In genomic region chr12:47650469-47650868, GRCh38 we compare ENCODE assay signal across 12 cellular contexts. TPM values are rescaled to one million over a fixed set of nuclear protein-coding genes. Genes with fewer than 3 reads are reported as not detected.
DNase-seq lines count a peak whose midpoint lies in the region; ATAC-seq and TF ChIP-seq lines count a peak whose summit lies in the region.
"Had no signal": no experiment of that assay in that cellular context is flagged by ENCODE, and none has a peak within 500 bp of the region (broad histone marks: within the 10 kb centered on the region; RNA-seq: fewer than 3 reads in every experiment).

No MANE protein-coding gene starts in this region.

- POLR2A ChIA-PET in PC-3 (lab: Charles Lee; ENCODE audit: unreplicated experiment) = no interaction called here

- H3K4me3 Mint-ChIP-seq in stimulated activated naive CD8-positive, alpha-beta T cell treated with anti-CD3 and anti-CD28 coated beads, Interleukin-15, amount 100 ng/mL, for 72 hours = no peak overlapping the region
- H3K4me3 Mint-ChIP-seq: activated CD8-positive, alpha-beta memory T cell treated with anti-CD3 and anti-CD28 coated beads, Interleukin-2, amount 10 ng/mL, durations not matched to agents 7 days and 5 days had no signal

- H3K4me3 ChIP-seq in PC-3 (ENCODE audit: low read length) = no peak overlapping the region

- H3K27me3 ChIP-seq in PC-3 (ENCODE audit: low read length) = no peaks in the 10 kb centered on the region

- in situ Hi-C loops in GM13976 (cut with MboI; ENCODE audit: low sequenced_read_pairs, unreplicated experiment) = no loop called here

- peak overlapping the region; percentile 79 for H3K4me2 ChIP-seq in PC-3 (ENCODE audit: low read length)

- CTCF ChIA-PET in PC-3 (lab: Charles Lee) = no interaction called here

- H3K36me3 ChIP-seq in PC-3 (ENCODE audit: low read depth, low read length) = no peaks in the 10 kb centered on the region

- H3F3A ChIP-seq in PC-3 (ENCODE audit: low read length, unreplicated experiment) = no peaks in the 10 kb centered on the region

- DNase-seq in GM13976 (ENCODE audit: low spot score) (peak; percentile 20), PC-3 (peak; percentile 57), SKM-1 treated with dmso at 0.1 percent for 144 hours (lab: John Stamatoyannopoulos, UW; ENCODE audit: unreplicated experiment) (no peak), caudate nucleus (lab: John Stamatoyannopoulos, UW) (no peak), activated T-cell treated with anti-CD3 and anti-CD28 coated beads for 4 hours (no peak)
- no peak for DNase-seq in stimulated activated naive CD8-positive, alpha-beta T cell treated with anti-CD3 and anti-CD28 coated beads, Interleukin-15, amount 100 ng/mL, for 72 hours
- DNase-seq: activated CD8-positive, alpha-beta memory T cell treated with anti-CD3 and anti-CD28 coated beads, Interleukin-2, amount 10 ng/mL, durations not matched to agents 7 days and 5 days; amygdala; CD4-positive, alpha-beta T cell; NCI-H510A treated with DMSO at 0.1 percent for 48 hours had no signal

- H3K9me3 ChIP-seq in PC-3 (ENCODE audit: low read length) = no peaks in the 10 kb centered on the region

- TF ChIP-seq CTCF in GM13976 (IDR thresholded peaks at IDR 0.05; ENCODE audit: borderline replicate concordance, control extremely low read depth, extremely low read depth, insufficient read depth, missing control alignments) (no peak), PC-3 (conservative IDR thresholded peaks at IDR 0.05; ENCODE audit: low read depth, low read length) (no peak)

- H3K27ac ChIP-seq in PC-3 (ENCODE audit: low read length) (no peak overlapping the region), caudate nucleus (ENCODE audit: low read depth, low read length) (no peak overlapping the region)

- no peaks in the 10 kb centered on the region for H3K9me2 ChIP-seq in PC-3 (replicated peaks; ENCODE audit: low read length)

- no peaks in the 10 kb centered on the region for H3K79me2 ChIP-seq in PC-3 (ENCODE audit: low read length)

- H3K9me3 Mint-ChIP-seq in stimulated activated naive CD8-positive, alpha-beta T cell treated with anti-CD3 and anti-CD28 coated beads, Interleukin-15, amount 100 ng/mL, for 72 hours = no peaks in the 10 kb centered on the region
- H3K9me3 Mint-ChIP-seq: CD4-positive, alpha-beta T cell had no signal

- intact Hi-C loops in PC-3 (cut with micrococcal nuclease) = loop anchor here (10.0 kb wide), 1 partner anchor 616 kb away; no protein-coding TSS in a partner anchor

- H2AFZ ChIP-seq in PC-3 (ENCODE audit: low read length) = no peak overlapping the region

- H3K27ac Mint-ChIP-seq in stimulated activated naive CD8-positive, alpha-beta T cell treated with anti-CD3 and anti-CD28 coated beads, Interleukin-15, amount 100 ng/mL, for 72 hours = no peak overlapping the region
- H3K27ac Mint-ChIP-seq: activated CD8-positive, alpha-beta memory T cell treated with anti-CD3 and anti-CD28 coated beads, Interleukin-2, amount 10 ng/mL, durations not matched to agents 7 days and 5 days; CD4-positive, alpha-beta T cell had no signal

- H4K20me1 ChIP-seq in PC-3 (ENCODE audit: low read length) = no peaks in the 10 kb centered on the region

- H3K4me1 ChIP-seq in PC-3 (ENCODE audit: insufficient read depth, low read length) = peaks cover 15% of the 10 kb centered on the region

- no peak overlapping the region for H3K9ac ChIP-seq in PC-3 (ENCODE audit: low read length)

- peaks cover 17% of the 10 kb centered on the region for H3K4me1 Mint-ChIP-seq in stimulated activated naive CD8-positive, alpha-beta T cell treated with anti-CD3 and anti-CD28 coated beads, Interleukin-15, amount 100 ng/mL, for 72 hours

- BruUV-seq in PC-3 (replicated peaks; lab: Mats Ljungman, UMichigan) = no TSS peak

- ATAC-seq in GM19452 (IDR thresholded peaks at IDR 0.05; ENCODE audit: unreplicated experiment) (peak; percentile 70), HG02943 (IDR thresholded peaks at IDR 0.05; ENCODE audit: low read depth, unreplicated experiment) (peak; percentile 66), PC-3 (peak; percentile 72)
- no peak for ATAC-seq in stimulated activated naive CD8-positive, alpha-beta T cell treated with anti-CD3 and anti-CD28 coated beads, Interleukin-15, amount 100 ng/mL, for 72 hours
- ATAC-seq: activated CD8-positive, alpha-beta memory T cell treated with anti-CD3 and anti-CD28 coated beads, Interleukin-2, amount 10 ng/mL, durations not matched to agents 7 days and 5 days had no signal

- H3K27me3 Mint-ChIP-seq in stimulated activated naive CD8-positive, alpha-beta T cell treated with anti-CD3 and anti-CD28 coated beads, Interleukin-15, amount 100 ng/mL, for 72 hours = no peaks in the 10 kb centered on the region
- H3K27me3 Mint-ChIP-seq: activated CD8-positive, alpha-beta memory T cell treated with anti-CD3 and anti-CD28 coated beads, Interleukin-2, amount 10 ng/mL, durations not matched to agents 7 days and 5 days; CD4-positive, alpha-beta T cell had no signal

RNA-seq across cellular contexts. Expression of gene RPAP3, which starts 55.4 kb away (rescaled TPM):
- total RNA-seq in PC-3 (2014; rRNA removed) = 20.3 and 22.1 TPM in 2 replicates

Comparison
In these comparisons a context has a peak if more than half of its experiments do, and no peak if none do; other contexts are left out.
1. DNase-seq: peak in GM13976 (single experiment) and PC-3 (single experiment); none in SKM-1 treated with dmso at 0.1 percent for 144 hours (single experiment), caudate nucleus (0 of 61), stimulated activated naive CD8-positive, alpha-beta T cell treated with anti-CD3 and anti-CD28 coated beads, Interleukin-15, amount 100 ng/mL, for 72 hours (0 of 2) and activated T-cell treated with anti-CD3 and anti-CD28 coated beads for 4 hours (single experiment).